15 cellular contexts compared by ENCODE assay signal in genomic region chr4:180953572-180953971, GRCh38.
A peak's percentile ranks its signal among the peaks of the same experiment; 100 is the strongest.
DNase-seq lines count a peak whose midpoint lies in the region; ATAC-seq and TF ChIP-seq lines count a peak whose summit lies in the region.
"Had no signal": no experiment of that assay in that cellular context is flagged by ENCODE, and none has a peak within 500 bp of the region (broad histone marks: within the 10 kb centered on the region; RNA-seq: fewer than 3 reads in every experiment).

No MANE protein-coding gene starts in this region.

- no peak for ATAC-seq in GM19035 (IDR thresholded peaks at IDR 0.05; ENCODE audit: unreplicated experiment)

- TF ChIP-seq CTCF in GM12874 (IDR thresholded peaks at IDR 0.05; ENCODE audit: insufficient read depth, low read depth, low read length): 0 out of 2 replicates have a peak, but pooled peaks have one; percentile 8
- peak; percentile 25 for TF ChIP-seq CTCF in foreskin fibroblast (IDR thresholded peaks at IDR 0.05; ENCODE audit: low read depth, low read length)

- H3K4me3 ChIP-seq in foreskin fibroblast (ENCODE audit: low read depth in 1 of 2, low read length in 2 of 2): no peak overlapping the region
- H3K4me3 ChIP-seq: MG63, Peyer's patch, tibial artery had no signal

- DNase-seq in A172 (ENCODE audit: low spot score): peak; percentile 2
- peak; percentile 22 for DNase-seq in RKO (ENCODE audit: low spot score)
- no peak for DNase-seq in foreskin fibroblast
- no peak for DNase-seq in NCI-H1092 (lab: John Stamatoyannopoulos, UW)
- DNase-seq in mucosa of gallbladder (ENCODE audit: low spot score): no peak
- no peak for DNase-seq in SIG-M5 treated with dmso at 0.1 percent for 504 hours (lab: John Stamatoyannopoulos, UW; ENCODE audit: unreplicated experiment)
- DNase-seq: activated CD4-positive, alpha-beta T cell treated with anti-CD3 and anti-CD28 coated beads, Interleukin-2, amount 10 ng/mL, durations not matched to agents 7 days and 5 days; foreskin melanocyte; GOT3; MG63; Peyer's patch; stimulated activated CD4-positive, alpha-beta T cell treated with anti-CD3 and anti-CD28 coated beads, Interleukin-2, amount 100 ng/mL, for 24 hours; tibial artery had no signal

Comparison
In these comparisons a context has a peak if more than half of its experiments do, and no peak if none do; other contexts are left out.
1. DNase-seq: peak in A172 (single experiment) and RKO (single experiment); none in foreskin fibroblast (0 of 2), NCI-H1092 (single experiment), mucosa of gallbladder (single experiment) and SIG-M5 treated with dmso at 0.1 percent for 504 hours (single experiment).